Comparison of ENCODE assay signal across 8 cellular contexts in genomic region chr19:38650911-38651584, GRCh38. TPM values are rescaled to one million over a fixed set of nuclear protein-coding genes. Genes with fewer than 3 reads are reported as not detected.
DNase-seq lines count a peak whose midpoint lies in the region; ATAC-seq, FAIRE-seq and TF ChIP-seq lines count a peak whose summit lies in the region.

No MANE protein-coding gene starts in this region.

- ATAC-seq in A549: peak; percentile 4 to 8; a peak in 3 of 6 replicates
- no peak for ATAC-seq in lung (ENCODE audit: insufficient read depth, low FRiP score)
- ATAC-seq in GM18511 (IDR thresholded peaks at IDR 0.05; ENCODE audit: unreplicated experiment): no peak

- H4K20me1 ChIP-seq in Loucy (ENCODE audit: insufficient read depth, low read length, poor library complexity, severe bottlenecking) (peaks cover 76% of the 10 kb centered on the region), mammary epithelial cell (ENCODE audit: insufficient read depth, low read length) (no peaks in the 10 kb centered on the region)

- H3K9ac ChIP-seq in Loucy (ENCODE audit: low read depth, low read length, poor library complexity, severe bottlenecking) (peak overlapping the region; percentile 93), mammary epithelial cell (ENCODE audit: insufficient read depth, low read length) (peak overlapping the region; percentile 100)

- dilution Hi-C loops in mammary epithelial cell (cut with HindIII; ENCODE audit: low sequenced_read_pairs): no loop called here

- intact Hi-C loops in mammary epithelial cell (cut with micrococcal nuclease): loop anchor here (2.0 kb wide), 1 partner anchor 14 kb away; no protein-coding TSS in a partner anchor

- H3K4me3 ChIP-seq in A549 (peak overlapping the region; percentile 85), Loucy (ENCODE audit: low read length, poor library complexity, severe bottlenecking) (peak overlapping the region; percentile 90), mammary epithelial cell (replicated peaks in 1 of 3; ENCODE audit: insufficient read depth in 1 of 3, low read depth in 2 of 3, low read length in 3 of 3) (peak overlapping the region; percentile 89 to 99 (median 95)), lung (no peak overlapping the region)

- no peak; a peak in 1 of 5 replicates for TF ChIP-seq RAD21 in A549 (conservative IDR thresholded peaks at IDR 0.05 in 1 of 2, IDR thresholded peaks at IDR 0.05 in 1 of 2)

- peaks cover 61% of the 10 kb centered on the region for H3K4me1 ChIP-seq in A549
- peaks cover 68% of the 10 kb centered on the region for H3K4me1 ChIP-seq in Loucy (ENCODE audit: insufficient read depth, low read length, poor library complexity, severe bottlenecking)
- H3K4me1 ChIP-seq in mammary epithelial cell (ENCODE audit: insufficient read depth, low read length): peaks cover 56% of the 10 kb centered on the region
- peaks cover 25 to 30% of the 10 kb centered on the region in 2 donors for H3K4me1 ChIP-seq in lung (ENCODE audit: control insufficient read depth in 2 of 2, insufficient read depth in 2 of 2, low read length in 2 of 2)

- no peak; a peak in 1 of 5 replicates for TF ChIP-seq EP300 in A549 (IDR thresholded peaks at IDR 0.05)

- DNase-seq in A549 (ENCODE audit: low read depth in 1 of 2, low spot score in 1 of 2) (peak in 1 of 2 experiments; percentile 67), mammary epithelial cell (peak; percentile 80), lung (ENCODE audit: low spot score) (peak; percentile 43), GM12891 (ENCODE audit: insufficient read length, low spot score) (no peak), NCI-H1417 (lab: John Stamatoyannopoulos, UW) (no peak), DMS114 treated with DMSO at 0.1 percent for 48 hours (lab: John Stamatoyannopoulos, UW; ENCODE audit: unreplicated experiment) (no peak)

- in situ Hi-C loops in mammary epithelial cell (cut with MboI; ENCODE audit: low sequenced_read_pairs in 2 of 2): loop anchor here in 1 of 2 donors (5.0 kb wide), 1 partner anchor 41 kb away; no protein-coding TSS in a partner anchor

- H3K9me2 ChIP-seq in Loucy (replicated peaks; ENCODE audit: low read depth, low read length): no peaks in the 10 kb centered on the region

- H3K9me3 ChIP-seq in A549 (no peaks in the 10 kb centered on the region), Loucy (ENCODE audit: insufficient read depth, low read depth, low read length) (no peaks in the 10 kb centered on the region), mammary epithelial cell (replicated peaks; ENCODE audit: insufficient read depth, low read length) (peaks cover 2% of the 10 kb centered on the region), lung (ENCODE audit: control insufficient read depth in 2 of 2, insufficient read depth in 1 of 2, low read length in 1 of 2) (no peaks in the 10 kb centered on the region)

- WGBS in A549 (ENCODE audit: missing lambda C conversion rate): 20% methylated on average over 12 of the region's 12 CpGs
- 15% methylated on average over 12 of the region's 12 CpGs for WGBS in mammary epithelial cell (ENCODE audit: low coverage, missing lambda C conversion rate)
- WGBS in lung, 2 donors: 41 to 50% methylated on average over 12 of the region's 12 CpGs

- TF ChIP-seq POLR2A in A549 (IDR thresholded peaks at IDR 0.05; ENCODE audit: low read length): no peak
- TF ChIP-seq POLR2A in GM12891 (IDR thresholded peaks at IDR 0.05; ENCODE audit: low read depth, low read length): no peak

- no peak; the same call in 2 of the 3 replicates for TF ChIP-seq CTCF in A549 (IDR thresholded peaks at IDR 0.05)
- TF ChIP-seq CTCF in Loucy (conservative IDR thresholded peaks at IDR 0.05; ENCODE audit: low read length): no peak
- no peak for TF ChIP-seq CTCF in mammary epithelial cell (conservative IDR thresholded peaks at IDR 0.05 in 1 of 2, IDR thresholded peaks at IDR 0.05 in 1 of 2; ENCODE audit: extremely low read depth in 1 of 2, insufficient read depth in 1 of 2, low read depth in 1 of 2, low read length in 2 of 2)
- TF ChIP-seq CTCF in lung (IDR thresholded peaks at IDR 0.05; ENCODE audit: control extremely low read depth, extremely low read depth): no peak

- H3K27ac ChIP-seq in A549: peak overlapping the region; percentile 87 to 91
- peak overlapping the region; percentile 100 for H3K27ac ChIP-seq in mammary epithelial cell (ENCODE audit: insufficient read depth, low read depth, low read length)
- H3K27ac ChIP-seq in lung (ENCODE audit: low read depth in 1 of 2, low read length in 1 of 2): peak overlapping the region; percentile 85 to 99

- no peaks in the 10 kb centered on the region; the same call in 1 of the 2 replicates for H3K36me3 ChIP-seq in Loucy (ENCODE audit: insufficient read depth, low read length)
- H3K36me3 ChIP-seq in mammary epithelial cell (ENCODE audit: insufficient read depth, low read length): peaks cover 7% of the 10 kb centered on the region
- H3K36me3 ChIP-seq in lung (ENCODE audit: control insufficient read depth in 2 of 2, insufficient read depth in 2 of 2, low read length in 2 of 2): no peaks in the 10 kb centered on the region

- BruUV-seq in mammary epithelial cell (replicated peaks; lab: Mats Ljungman, UMichigan): no TSS peak

- peak; percentile 76 for FAIRE-seq in A549 (lab: Jason Lieb, UNC)
- FAIRE-seq in GM12891 (lab: Jason Lieb, UNC): no peak

- H3K4me2 ChIP-seq in A549 (peak overlapping the region; percentile 83), Loucy (ENCODE audit: low read depth, low read length, poor library complexity, severe bottlenecking) (peak overlapping the region; percentile 98), mammary epithelial cell (ENCODE audit: insufficient read depth, low read depth, low read length) (peak overlapping the region; percentile 83)

- CTCF ChIA-PET in A549 (lab: Yijun Ruan, JAX) (interaction anchor here (0.6 to 10.0 kb wide), 14 partner anchors 7 to 90 kb away, joined by 3 to 157 read pairs (median 4); no protein-coding TSS in a partner anchor), mammary epithelial cell (lab: Charles Lee; ENCODE audit: low non-redundant PET) (no interaction called here)

- peaks cover 3% of the 10 kb centered on the region; the same call in 1 of the 2 replicates for H3F3A ChIP-seq in Loucy (ENCODE audit: low read depth)

- peaks cover 7% of the 10 kb centered on the region for H3K27me3 ChIP-seq in Loucy (ENCODE audit: insufficient read depth, low read length, poor library complexity, severe bottlenecking)
- H3K27me3 ChIP-seq in mammary epithelial cell (ENCODE audit: insufficient read depth, low read length): no peaks in the 10 kb centered on the region
- no peaks in the 10 kb centered on the region for H3K27me3 ChIP-seq in lung (ENCODE audit: control insufficient read depth, insufficient read depth)

- H3K79me2 ChIP-seq in Loucy (ENCODE audit: insufficient read depth, low read length) (peaks cover 86% of the 10 kb centered on the region), mammary epithelial cell (ENCODE audit: insufficient read depth, low read length) (peaks cover 86% of the 10 kb centered on the region)

- POLR2A ChIA-PET in A549 (lab: Yijun Ruan, JAX): interaction anchor here (1.3 to 4.1 kb wide), 2 partner anchors 8 to 30 kb away, joined by 8 to 61 read pairs; no protein-coding TSS in a partner anchor

- H2AFZ ChIP-seq in Loucy (ENCODE audit: low read length) (no peak overlapping the region), mammary epithelial cell (ENCODE audit: low read depth, low read length) (no peak overlapping the region)

TF ChIP-seq in A549, 52 proteins besides CTCF, POLR2A, EP300 and RAD21 (continues in another document):
- no peak for TF ChIP-seq TP53 (CRISPR knock-in tag; IDR thresholded peaks at IDR 0.05)
- peak; percentile 45 for TF ChIP-seq JUNB (IDR thresholded peaks at IDR 0.05)
- TF ChIP-seq RNF2 (IDR thresholded peaks at IDR 0.05; ENCODE audit: borderline replicate concordance, low read depth): no peak
- 0 out of 2 replicates have a peak, but pooled peaks have one; percentile 30 for TF ChIP-seq RARB (CRISPR knock-in tag; IDR thresholded peaks at IDR 0.05)

TF ChIP-seq in GM12891, 5 proteins besides CTCF, POLR2A, EP300 and RAD21 (continues in another document):
- TF ChIP-seq POU2F2 (IDR thresholded peaks at IDR 0.05; ENCODE audit: low read depth, low read length): no peak
- no peak for TF ChIP-seq PAX5 (IDR thresholded peaks at IDR 0.05; ENCODE audit: insufficient read depth, low read length, severe bottlenecking)
- no peak for TF ChIP-seq SPI1 (IDR thresholded peaks at IDR 0.05; ENCODE audit: low read depth, low read length)
- TF ChIP-seq TAF1 (IDR thresholded peaks at IDR 0.05; ENCODE audit: low read depth, low read length): no peak

RNA-seq across cellular contexts. Expression of gene ACTN4, which starts 3.6 kb away (rescaled TPM):
- polyA plus RNA-seq in A549 (2011; rRNA removed) (605 and 614 TPM in 2 replicates), A549 (2017; fragmentation: RNase III; extraction: RNeasy Plus Mini Kit Qiagen cat#74134 plus additional on column Dnase treatment) (967 to 1,087 TPM (median 1,011 TPM) in 3 replicates), mammary epithelial cell (524 TPM), lung (100 to 1,000 TPM; 229 to 394 TPM)
- polyA plus RNA-seq in A549 (2012; cell fraction: cytosol; rRNA removed): 1,005 and 1,074 TPM in 2 replicates
- polyA plus RNA-seq in A549 (2012; cell fraction: nucleus; rRNA removed): 3,482 and 4,263 TPM in 2 replicates
- 488 and 611 TPM in 2 replicates for polyA minus RNA-seq in A549 (2011; rRNA and poly(A)+ RNA removed)
- total RNA-seq in mammary epithelial cell (1,000 to 10,000 TPM in 1 of 2 donors, 100 to 1,000 TPM in 1; 951 to 1,146 TPM), lung (100 to 1,000 TPM; 339 to 552 TPM)
- 912 TPM for polyA minus RNA-seq in mammary epithelial cell
- polyA plus RNA-seq in GM12891 (2012; ENCODE audit: low read depth, missing spikeins): 122 TPM

RNA-seq across cellular contexts. Expression of gene EIF3K, which starts 32.1 kb away (rescaled TPM):
- polyA plus RNA-seq in A549 (2011; rRNA removed) (419 and 491 TPM in 2 replicates), A549 (2017; fragmentation: RNase III; extraction: RNeasy Plus Mini Kit Qiagen cat#74134 plus additional on column Dnase treatment) (910 to 1,057 TPM (median 937 TPM) in 3 replicates), mammary epithelial cell (490 TPM), lung (100 to 1,000 TPM; 266 to 344 TPM)
- 1,849 and 2,120 TPM in 2 replicates for polyA plus RNA-seq in A549 (2012; cell fraction: cytosol; rRNA removed)
- 1,703 and 2,003 TPM in 2 replicates for polyA plus RNA-seq in A549 (2012; cell fraction: nucleus; rRNA removed)
- polyA minus RNA-seq in A549 (2011; rRNA and poly(A)+ RNA removed): 774 and 844 TPM in 2 replicates
- total RNA-seq in mammary epithelial cell (100 to 1,000 TPM; 237 to 319 TPM), lung (100 to 1,000 TPM; 142 to 243 TPM)
- polyA minus RNA-seq in mammary epithelial cell: 368 TPM
- polyA plus RNA-seq in GM12891 (2012; ENCODE audit: low read depth, missing spikeins): 367 TPM

RNA-seq across cellular contexts. Expression of gene MAP4K1, which starts 33.3 kb away (rescaled TPM):
- polyA plus RNA-seq in A549 (2011; rRNA removed) (0.78 and 1.2 TPM in 2 replicates), A549 (2017; fragmentation: RNase III; extraction: RNeasy Plus Mini Kit Qiagen cat#74134 plus additional on column Dnase treatment) (1.3 to 2.6 TPM (median 2.1 TPM) in 3 replicates), mammary epithelial cell (0.51 TPM), lung (10 to 100 TPM in 1 of 2 donors, 1 to 10 TPM in 1; 7.0 to 13.1 TPM)
- 1.4 TPM in 2 replicates for polyA plus RNA-seq in A549 (2012; cell fraction: cytosol; rRNA removed)
- 7.0 and 8.1 TPM in 2 replicates for polyA plus RNA-seq in A549 (2012; cell fraction: nucleus; rRNA removed)
- polyA minus RNA-seq in A549 (2011; rRNA and poly(A)+ RNA removed): 0.33 and 0.44 TPM in 2 replicates
- total RNA-seq in mammary epithelial cell (under 1 TPM in 1 of 2 donors, not detected in 1; 0.75 TPM), lung (1 to 10 TPM; 4.0 to 9.8 TPM)
- polyA minus RNA-seq in mammary epithelial cell: not detected
- polyA plus RNA-seq in GM12891 (2012; ENCODE audit: low read depth, missing spikeins): 123 TPM

Comparison
In these comparisons a context has a peak if more than half of its experiments do, and no peak if none do; other contexts are left out.
1. ATAC-seq: peak in A549 (2 of 2); none in lung (single experiment) and GM18511 (single experiment).
2. DNase-seq: peak in mammary epithelial cell (single experiment) and lung (single experiment); none in GM12891 (single experiment), NCI-H1417 (0 of 3) and DMS114 treated with DMSO at 0.1 percent for 48 hours (single experiment).
3. Peak in every context shown above with its lines, with median percentiles within 50 percentile points of each other: H3K27ac ChIP-seq and H3K4me2 ChIP-seq.